ENCODE assay signal across 1 cellular context in genomic region chr7:156614434-156615264, GRCh38.
TF ChIP-seq lines count a peak whose summit lies in the region.

No MANE protein-coding gene starts in this region.

TF ChIP-seq in HepG2, 621 proteins besides CTCF, POLR2A, EP300 and RAD21 (continued from another document and continues in another):
- peak; percentile 98 for TF ChIP-seq ZGPAT (CRISPR knock-in tag; IDR thresholded peaks at IDR 0.05)
- peak; percentile 66 for TF ChIP-seq PPARG (CRISPR knock-in tag; conservative IDR thresholded peaks at IDR 0.05)
- TF ChIP-seq ELF4 (CRISPR knock-in tag; IDR thresholded peaks at IDR 0.05; ENCODE audit: borderline replicate concordance), result peak; percentile 68
- TF ChIP-seq ZNF710 (CRISPR knock-in tag; IDR thresholded peaks at IDR 0.05; ENCODE audit: borderline replicate concordance), result peak; percentile 54; the same call in 1 of the 2 replicates
- no peak; the same call in 1 of the 2 replicates for TF ChIP-seq SIX4 (CRISPR knock-in tag; IDR thresholded peaks at IDR 0.05)
- TF ChIP-seq AFF4 (CRISPR knock-in tag; IDR thresholded peaks at IDR 0.05), result peak; percentile 41; the same call in 1 of the 2 replicates
- TF ChIP-seq CREBL2 (CRISPR knock-in tag; IDR thresholded peaks at IDR 0.05; ENCODE audit: borderline replicate concordance), result no peak
- TF ChIP-seq ZXDC (CRISPR knock-in tag; IDR thresholded peaks at IDR 0.05), result no peak
- TF ChIP-seq RBM22 (optimal IDR thresholded peaks at IDR 0.05; ENCODE audit: low read length), result peak; percentile 70
- no peak for TF ChIP-seq RFX5 (IDR thresholded peaks at IDR 0.05; ENCODE audit: low read depth, low read length)
- TF ChIP-seq HDAC2 (CRISPR knock-in tag; IDR thresholded peaks at IDR 0.05), result peak; percentile 93
- peak; percentile 75; the same call in 1 of the 2 replicates for TF ChIP-seq ZKSCAN8 (CRISPR knock-in tag; IDR thresholded peaks at IDR 0.05; ENCODE audit: borderline replicate concordance)
- peak; percentile 59; the same call in 1 of the 2 replicates for TF ChIP-seq ARNTL (CRISPR knock-in tag; IDR thresholded peaks at IDR 0.05)
- TF ChIP-seq ZNF704 (CRISPR knock-in tag; IDR thresholded peaks at IDR 0.05; ENCODE audit: borderline replicate concordance), result no peak
- TF ChIP-seq CHD2 (IDR thresholded peaks at IDR 0.05; ENCODE audit: low read depth, low read length), result no peak
- TF ChIP-seq MTA1 (CRISPR knock-in tag; IDR thresholded peaks at IDR 0.05; ENCODE audit: borderline replicate concordance), result peak; percentile 80; the same call in 1 of the 2 replicates
- TF ChIP-seq, protein P1, sequence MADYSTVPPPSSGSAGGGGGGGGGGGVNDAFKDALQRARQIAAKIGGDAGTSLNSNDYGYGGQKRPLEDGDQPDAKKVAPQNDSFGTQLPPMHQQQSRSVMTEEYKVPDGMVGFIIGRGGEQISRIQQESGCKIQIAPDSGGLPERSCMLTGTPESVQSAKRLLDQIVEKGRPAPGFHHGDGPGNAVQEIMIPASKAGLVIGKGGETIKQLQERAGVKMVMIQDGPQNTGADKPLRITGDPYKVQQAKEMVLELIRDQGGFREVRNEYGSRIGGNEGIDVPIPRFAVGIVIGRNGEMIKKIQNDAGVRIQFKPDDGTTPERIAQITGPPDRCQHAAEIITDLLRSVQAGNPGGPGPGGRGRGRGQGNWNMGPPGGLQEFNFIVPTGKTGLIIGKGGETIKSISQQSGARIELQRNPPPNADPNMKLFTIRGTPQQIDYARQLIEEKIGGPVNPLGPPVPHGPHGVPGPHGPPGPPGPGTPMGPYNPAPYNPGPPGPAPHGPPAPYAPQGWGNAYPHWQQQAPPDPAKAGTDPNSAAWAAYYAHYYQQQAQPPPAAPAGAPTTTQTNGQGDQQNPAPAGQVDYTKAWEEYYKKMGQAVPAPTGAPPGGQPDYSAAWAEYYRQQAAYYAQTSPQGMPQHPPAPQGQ (CRISPR knock-in tag; IDR thresholded peaks at IDR 0.05; ENCODE audit: borderline replicate concordance), result peak; percentile 78; the same call in 1 of the 2 replicates
- TF ChIP-seq ZSCAN12 (CRISPR knock-in tag; IDR thresholded peaks at IDR 0.05), result no peak
- TF ChIP-seq JUNB (CRISPR knock-in tag; IDR thresholded peaks at IDR 0.05; ENCODE audit: borderline replicate concordance), result 0 out of 2 replicates have a peak, but pooled peaks have one; percentile 11
- TF ChIP-seq PAF1 (CRISPR knock-in tag; IDR thresholded peaks at IDR 0.05), result no peak
- peak; percentile 22 for TF ChIP-seq GABPB1 (CRISPR knock-in tag; IDR thresholded peaks at IDR 0.05)
- TF ChIP-seq ZNF782 (CRISPR knock-in tag; IDR thresholded peaks at IDR 0.05; ENCODE audit: borderline replicate concordance), result no peak
- 0 out of 2 replicates have a peak, but pooled peaks have one; percentile 39 for TF ChIP-seq CC2D1A (CRISPR knock-in tag; IDR thresholded peaks at IDR 0.05)
- TF ChIP-seq SMAD1 (CRISPR knock-in tag; IDR thresholded peaks at IDR 0.05; ENCODE audit: borderline replicate concordance, low read depth), result no peak
- TF ChIP-seq, protein P2, sequence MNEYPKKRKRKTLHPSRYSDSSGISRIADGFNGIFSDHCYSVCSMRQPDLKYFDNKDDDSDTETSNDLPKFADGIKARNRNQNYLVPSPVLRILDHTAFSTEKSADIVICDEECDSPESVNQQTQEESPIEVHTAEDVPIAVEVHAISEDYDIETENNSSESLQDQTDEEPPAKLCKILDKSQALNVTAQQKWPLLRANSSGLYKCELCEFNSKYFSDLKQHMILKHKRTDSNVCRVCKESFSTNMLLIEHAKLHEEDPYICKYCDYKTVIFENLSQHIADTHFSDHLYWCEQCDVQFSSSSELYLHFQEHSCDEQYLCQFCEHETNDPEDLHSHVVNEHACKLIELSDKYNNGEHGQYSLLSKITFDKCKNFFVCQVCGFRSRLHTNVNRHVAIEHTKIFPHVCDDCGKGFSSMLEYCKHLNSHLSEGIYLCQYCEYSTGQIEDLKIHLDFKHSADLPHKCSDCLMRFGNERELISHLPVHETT (CRISPR knock-in tag; conservative IDR thresholded peaks at IDR 0.05), result no peak
- TF ChIP-seq TCF7L2 (IDR thresholded peaks at IDR 0.05; ENCODE audit: low read depth, low read length), result peak; percentile 81
- no peak for TF ChIP-seq GTF3A (CRISPR knock-in tag; conservative IDR thresholded peaks at IDR 0.05)
- 0 out of 2 replicates have a peak, but pooled peaks have one; percentile 54 for TF ChIP-seq SPEN (CRISPR knock-in tag; IDR thresholded peaks at IDR 0.05; ENCODE audit: low read depth)
- no peak for TF ChIP-seq NFKB2 (CRISPR knock-in tag; IDR thresholded peaks at IDR 0.05; ENCODE audit: borderline replicate concordance)
- TF ChIP-seq CBX5 (CRISPR knock-in tag; IDR thresholded peaks at IDR 0.05; ENCODE audit: borderline replicate concordance), result peak; percentile 77; the same call in 1 of the 2 replicates
- TF ChIP-seq ATRX (CRISPR knock-in tag; IDR thresholded peaks at IDR 0.05; ENCODE audit: borderline replicate concordance), result no peak
- TF ChIP-seq PLRG1 (conservative IDR thresholded peaks at IDR 0.05), result no peak
- peak; percentile 49 for TF ChIP-seq MYC (CRISPR knock-in tag; IDR thresholded peaks at IDR 0.05; ENCODE audit: borderline replicate concordance)
- no peak for TF ChIP-seq RFX1 (IDR thresholded peaks at IDR 0.05)
